ENCODE assay signal across 29 cellular contexts in genomic region chr4:2361366-2362285, GRCh38. TPM values are rescaled to one million over a fixed set of nuclear protein-coding genes. Genes with fewer than 3 reads are reported as not detected.
DNase-seq lines count a peak whose midpoint lies in the region; ATAC-seq and TF ChIP-seq lines count a peak whose summit lies in the region.
"Had no signal": no experiment of that assay in that cellular context is flagged by ENCODE, and none has a peak within 500 bp of the region (broad histone marks: within the 10 kb centered on the region; RNA-seq: fewer than 3 reads in every experiment).

No MANE protein-coding gene starts in this region.

- H3K4me1 ChIP-seq in lower lobe of right lung, result peaks cover 27% of the 10 kb centered on the region

- H3K9me3 Mint-ChIP-seq in natural killer cell treated with Interleukin-12 subunit alpha and Interleukin-12 subunit beta and Interleukin-15 and Interleukin-18, amount 100 ng/mL, for 72 hours, result no peaks in the 10 kb centered on the region
- H3K9me3 Mint-ChIP-seq in natural killer cell, result no peaks in the 10 kb centered on the region
- H3K9me3 Mint-ChIP-seq: activated CD4-positive, alpha-beta memory T cell treated with anti-CD3 and anti-CD28 coated beads, Interleukin-2, amount 10 ng/mL, durations not matched to agents 7 days and 5 days; activated naive CD4-positive, alpha-beta T cell treated with anti-CD3 and anti-CD28 coated beads, Interleukin-2, amount 10 ng/mL, durations not matched to agents 7 days and 5 days had no signal

- H3K36me3 Mint-ChIP-seq in natural killer cell treated with Interleukin-12 subunit alpha and Interleukin-12 subunit beta and Interleukin-15 and Interleukin-18, amount 100 ng/mL, for 72 hours, result no peaks in the 10 kb centered on the region
- no peaks in the 10 kb centered on the region for H3K36me3 Mint-ChIP-seq in natural killer cell
- H3K36me3 Mint-ChIP-seq: activated naive CD4-positive, alpha-beta T cell treated with anti-CD3 and anti-CD28 coated beads, Interleukin-2, amount 10 ng/mL, durations not matched to agents 7 days and 5 days had no signal

- TF ChIP-seq CTCF in natural killer cell (IDR thresholded peaks at IDR 0.05), result no peak
- TF ChIP-seq CTCF in lower lobe of right lung (IDR thresholded peaks at IDR 0.05), result no peak
- TF ChIP-seq CTCF in omental fat pad (IDR thresholded peaks at IDR 0.05), result no peak

- no peak overlapping the region for H3K27ac Mint-ChIP-seq in natural killer cell treated with Interleukin-12 subunit alpha and Interleukin-12 subunit beta and Interleukin-15 and Interleukin-18, amount 100 ng/mL, for 72 hours
- peak overlapping the region in 1 of 2 donors; percentile 66 for H3K27ac Mint-ChIP-seq in natural killer cell
- H3K27ac Mint-ChIP-seq: activated CD4-positive, alpha-beta memory T cell treated with anti-CD3 and anti-CD28 coated beads, Interleukin-2, amount 10 ng/mL, durations not matched to agents 7 days and 5 days; activated naive CD4-positive, alpha-beta T cell treated with anti-CD3 and anti-CD28 coated beads, Interleukin-2, amount 10 ng/mL, durations not matched to agents 7 days and 5 days had no signal

- H3K4me3 ChIP-seq in lower lobe of right lung, result no peak overlapping the region
- H3K4me3 ChIP-seq: BLaER1 treated with 17β-estradiol and CSF1 and Interleukin-3, amounts not matched to agents 10 nM and 100 nM; esophagus squamous epithelium; gastroesophageal sphincter; left lung; mucosa of descending colon had no signal

- H3K27me3 ChIP-seq in lower lobe of right lung (ENCODE audit: low read depth), result no peaks in the 10 kb centered on the region
- H3K27me3 ChIP-seq: BLaER1 treated with 17β-estradiol and CSF1 and Interleukin-3, amounts not matched to agents 10 nM and 100 nM; esophagus squamous epithelium; gastroesophageal sphincter had no signal

- peaks cover 0 to 18% of the 10 kb centered on the region in 2 donors for H3K4me1 Mint-ChIP-seq in natural killer cell treated with Interleukin-12 subunit alpha and Interleukin-12 subunit beta and Interleukin-15 and Interleukin-18, amount 100 ng/mL, for 72 hours (ENCODE audit: low read depth in 2 of 2)
- peaks cover 0 to 38% of the 10 kb centered on the region in 2 donors for H3K4me1 Mint-ChIP-seq in natural killer cell

- no peak for ATAC-seq in natural killer cell treated with Interleukin-12 subunit alpha and Interleukin-12 subunit beta and Interleukin-15 and Interleukin-18, amount 100 ng/mL, for 72 hours
- ATAC-seq in natural killer cell (no peak), lower lobe of right lung (no peak), HG02642 (IDR thresholded peaks at IDR 0.05; ENCODE audit: poor library complexity, unreplicated experiment) (no peak), omental fat pad (ENCODE audit: low FRiP score) (no peak)
- ATAC-seq: gastroesophageal sphincter, left lung, mucosa of descending colon had no signal

- no peaks in the 10 kb centered on the region for H3K9me3 ChIP-seq in lower lobe of right lung
- H3K9me3 ChIP-seq: BLaER1 treated with 17β-estradiol and CSF1 and Interleukin-3, amounts not matched to agents 10 nM and 100 nM; esophagus squamous epithelium; gastroesophageal sphincter; left lung; mucosa of descending colon had no signal

- H3K36me3 ChIP-seq in lower lobe of right lung, result no peaks in the 10 kb centered on the region
- H3K36me3 ChIP-seq: BLaER1 treated with 17β-estradiol and CSF1 and Interleukin-3, amounts not matched to agents 10 nM and 100 nM; esophagus squamous epithelium; gastroesophageal sphincter; left lung had no signal

- no peak overlapping the region for H3K4me3 Mint-ChIP-seq in natural killer cell treated with Interleukin-12 subunit alpha and Interleukin-12 subunit beta and Interleukin-15 and Interleukin-18, amount 100 ng/mL, for 72 hours
- no peak overlapping the region for H3K4me3 Mint-ChIP-seq in natural killer cell
- H3K4me3 Mint-ChIP-seq: activated CD4-positive, alpha-beta memory T cell treated with anti-CD3 and anti-CD28 coated beads, Interleukin-2, amount 10 ng/mL, durations not matched to agents 7 days and 5 days; activated naive CD4-positive, alpha-beta T cell treated with anti-CD3 and anti-CD28 coated beads, Interleukin-2, amount 10 ng/mL, durations not matched to agents 7 days and 5 days had no signal

- H3K27me3 Mint-ChIP-seq in natural killer cell treated with Interleukin-12 subunit alpha and Interleukin-12 subunit beta and Interleukin-15 and Interleukin-18, amount 100 ng/mL, for 72 hours, result no peaks in the 10 kb centered on the region
- H3K27me3 Mint-ChIP-seq in natural killer cell (ENCODE audit: low read depth in 2 of 2), result no peaks in the 10 kb centered on the region
- H3K27me3 Mint-ChIP-seq: activated CD4-positive, alpha-beta memory T cell treated with anti-CD3 and anti-CD28 coated beads, Interleukin-2, amount 10 ng/mL, durations not matched to agents 7 days and 5 days had no signal

- peak; percentile 58 for DNase-seq in natural killer cell treated with Interleukin-12 subunit alpha and Interleukin-12 subunit beta and Interleukin-15 and Interleukin-18, amount 100 ng/mL, for 72 hours (ENCODE audit: low spot score)
- DNase-seq in natural killer cell (no peak), cerebellum (ENCODE audit: low spot score) (peak; percentile 92), lower lobe of right lung (peak; percentile 39), hepatic stellate cell (ENCODE audit: low spot score) (no peak), omental fat pad (ENCODE audit: low spot score) (no peak), iPS-NIHi11 (ENCODE audit: low spot score) (no peak)
- DNase-seq: ACHN; activated CD4-positive, alpha-beta memory T cell treated with anti-CD3 and anti-CD28 coated beads, Interleukin-2, amount 10 ng/mL, durations not matched to agents 7 days and 5 days; activated naive CD4-positive, alpha-beta T cell treated with anti-CD3 and anti-CD28 coated beads, Interleukin-2, amount 10 ng/mL, durations not matched to agents 7 days and 5 days; central memory CD4-positive, alpha-beta T cell; DMS153; effector memory CD4-positive, alpha-beta T cell; esophagus squamous epithelium; NCI-H1092; NCI-H2081; NCI-H446 treated with DMSO at 0.1 percent for 48 hours; nucleus accumbens; stimulated activated CD4-positive, alpha-beta T cell treated with anti-CD3 and anti-CD28 coated beads, Interleukin-12 subunit alpha, Interleukin-12 subunit beta, amount 100 ng/mL, for 4 hours; T-helper 2 cell had no signal

- intact Hi-C loops in natural killer cell (cut with micrococcal nuclease), result no loop called here
- intact Hi-C loops in lower lobe of right lung (cut with DNase I), result no loop called here

- no peak overlapping the region for H3K27ac ChIP-seq in lower lobe of right lung
- H3K27ac ChIP-seq: BLaER1 treated with 17β-estradiol and CSF1 and Interleukin-3, amounts not matched to agents 10 nM and 100 nM; esophagus squamous epithelium; gastroesophageal sphincter; left lung; VCaP had no signal

RNA-seq across cellular contexts. Expression of gene ZFYVE28, which starts 56.8 kb away (rescaled TPM):
- 10 to 100 TPM; 13.8 to 25.6 TPM for total RNA-seq in natural killer cell treated with Interleukin-12 subunit alpha and Interleukin-12 subunit beta and Interleukin-15 and Interleukin-18, amount 100 ng/mL, for 72 hours
- 100 to 1,000 TPM in 2 of 3 donors, 10 to 100 TPM in 1; 85.4 to 107 (median 104) TPM for total RNA-seq in natural killer cell
- total RNA-seq in cerebellum, result 5.7 TPM
- total RNA-seq in lower lobe of right lung, result 12.9 TPM
- 10 to 100 TPM in 2 of 4 donors, 1 to 10 TPM in 2; 7.1 to 24.5 (median 16.7) TPM for total RNA-seq in omental fat pad

RNA-seq across cellular contexts. Expression of gene CFAP99, which starts 57.1 kb away (rescaled TPM):
- not detected for total RNA-seq in natural killer cell treated with Interleukin-12 subunit alpha and Interleukin-12 subunit beta and Interleukin-15 and Interleukin-18, amount 100 ng/mL, for 72 hours
- total RNA-seq in natural killer cell, result not detected
- total RNA-seq in cerebellum, result 0.45 TPM
- total RNA-seq in lower lobe of right lung, result 4.3 TPM
- under 1 TPM in 2 of 4 donors, not detected in 2; 0.32 to 0.60 TPM for total RNA-seq in omental fat pad
- total RNA-seq: gastroesophageal sphincter, H4, LHCN-M2, urinary bladder had no signal

Comparison
In these comparisons a context has a peak if more than half of its experiments do, and no peak if none do; other contexts are left out.
1. DNase-seq: peak in natural killer cell treated with Interleukin-12 subunit alpha and Interleukin-12 subunit beta and Interleukin-15 and Interleukin-18, amount 100 ng/mL, for 72 hours (single experiment), cerebellum (single experiment) and lower lobe of right lung (single experiment); none in natural killer cell (single experiment), hepatic stellate cell (single experiment), omental fat pad (single experiment) and iPS-NIHi11 (single experiment).